ENCODE assay signal across 1 cellular context in the genomic region with DNA sequence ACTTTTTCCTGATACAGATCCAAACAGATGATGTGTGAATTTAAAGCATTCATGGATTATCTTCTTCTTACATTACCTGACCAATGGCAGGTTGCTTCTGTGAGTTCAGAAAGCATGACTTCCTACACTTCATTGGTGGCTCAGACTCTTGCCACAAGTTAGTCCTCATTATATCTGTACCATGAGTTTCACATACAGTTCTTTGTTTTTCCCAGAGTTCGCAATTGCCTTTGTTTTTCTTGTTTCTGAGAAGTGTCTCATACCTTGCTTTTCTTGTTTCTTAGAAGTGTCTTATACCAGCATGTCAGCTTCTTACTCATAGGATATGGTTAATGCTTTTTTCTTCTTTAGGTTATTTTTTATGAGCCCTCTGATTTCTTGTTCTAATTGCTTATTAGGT.
TF ChIP-seq lines count a peak whose summit lies in the region.

No MANE protein-coding gene starts in this region.

TF ChIP-seq in HEK293, 187 proteins besides CTCF, POLR2A, EP300 and RAD21 (continued from another document):
- TF ChIP-seq ZNF280D (tag by site-specific recombination; IDR thresholded peaks at IDR 0.05) (peak; percentile 75; the same call in 1 of the 2 replicates), ZNF658 (tag by site-specific recombination; IDR thresholded peaks at IDR 0.05) (no peak), ZNF701 (tag by site-specific recombination; IDR thresholded peaks at IDR 0.05) (no peak), ZSCAN18 (tag by site-specific recombination; IDR thresholded peaks at IDR 0.05) (no peak), BCL11A (tag by site-specific recombination; IDR thresholded peaks at IDR 0.05; ENCODE audit: low read depth) (no peak), ZBTB10 (tag by site-specific recombination; IDR thresholded peaks at IDR 0.05) (no peak), HOXA7 (CRISPR knock-in tag; IDR thresholded peaks at IDR 0.05; ENCODE audit: borderline replicate concordance) (no peak), OSR2 (tag by site-specific recombination; IDR thresholded peaks at IDR 0.05) (no peak), ZNF114 (tag by site-specific recombination; IDR thresholded peaks at IDR 0.05) (no peak)
- TF ChIP-seq, protein P1, sequence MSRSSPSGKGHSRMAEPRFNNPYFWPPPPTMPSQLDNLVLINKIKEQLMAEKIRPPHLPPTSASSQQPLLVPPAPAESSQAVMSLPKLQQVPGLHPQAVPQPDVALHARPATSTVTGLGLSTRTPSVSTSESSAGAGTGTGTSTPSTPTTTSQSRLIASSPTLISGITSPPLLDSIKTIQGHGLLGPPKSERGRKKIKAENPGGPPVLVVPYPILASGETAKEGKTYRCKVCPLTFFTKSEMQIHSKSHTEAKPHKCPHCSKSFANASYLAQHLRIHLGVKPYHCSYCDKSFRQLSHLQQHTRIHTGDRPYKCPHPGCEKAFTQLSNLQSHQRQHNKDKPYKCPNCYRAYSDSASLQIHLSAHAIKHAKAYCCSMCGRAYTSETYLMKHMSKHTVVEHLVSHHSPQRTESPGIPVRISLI (tag by site-specific recombination; IDR thresholded peaks at IDR 0.05) = no peak
